ENCODE assay signal across 8 cellular contexts in the genomic region with DNA sequence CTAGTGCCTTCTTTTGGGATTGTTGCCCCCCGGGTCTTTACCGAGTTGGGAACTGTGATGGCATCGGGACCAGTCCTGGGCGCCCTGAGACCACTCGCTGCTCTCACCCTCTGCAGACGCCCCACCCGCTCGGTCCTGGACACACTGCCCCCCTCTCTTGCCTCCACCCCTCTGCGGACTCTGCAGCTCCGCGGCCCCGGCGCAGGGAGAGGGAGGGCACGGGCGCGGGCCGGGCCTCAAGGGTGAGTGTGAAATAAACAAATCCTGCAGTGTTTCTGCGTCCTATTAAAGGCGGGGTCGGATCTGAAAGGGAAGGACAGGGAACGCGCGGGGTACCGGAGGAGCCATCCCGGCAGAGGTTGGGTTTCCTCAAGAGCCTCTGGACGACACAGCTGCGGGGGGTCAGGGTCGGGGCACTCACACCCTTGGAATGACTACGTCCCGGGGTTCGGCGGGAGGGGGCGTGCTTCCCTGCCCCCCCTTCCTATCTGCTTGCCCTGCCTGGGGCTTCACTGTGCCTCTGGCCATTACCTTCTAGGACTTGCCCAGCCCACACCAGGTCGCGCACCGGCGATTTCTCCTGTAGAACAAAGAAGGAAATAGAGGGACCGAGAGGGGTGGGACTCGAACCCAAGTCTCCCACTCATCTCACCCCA. TPM values are rescaled to one million over a fixed set of nuclear protein-coding genes. Genes with fewer than 3 reads are reported as not detected.
DNase-seq lines count a peak whose midpoint lies in the region; ATAC-seq, FAIRE-seq and TF ChIP-seq lines count a peak whose summit lies in the region.

No MANE protein-coding gene starts in this region.

- no peak for TF ChIP-seq CTCF in keratinocyte (optimal IDR thresholded peaks at IDR 0.05 in 1 of 3, IDR thresholded peaks at IDR 0.05 in 1 of 3, conservative IDR thresholded peaks at IDR 0.05 in 1 of 3; ENCODE audit: extremely low read depth in 1 of 3, insufficient read depth in 2 of 3, low read length in 3 of 3)

- peaks cover 7% of the 10 kb centered on the region for H3K36me3 Mint-ChIP-seq in activated naive CD8-positive, alpha-beta T cell treated with anti-CD3 and anti-CD28 coated beads, Interleukin-2, amount 10 ng/mL, durations not matched to agents 7 days and 5 days

- dilution Hi-C loops in keratinocyte (cut with MboI; ENCODE audit: extremely low pct_ligation_motif_present, low sequenced_read_pairs), result no loop called here

- POLR2A ChIA-PET in activated naive CD8-positive, alpha-beta T cell treated with anti-CD3 and anti-CD28 coated beads, Interleukin-2, amount 10 ng/mL, durations not matched to agents 7 days and 5 days (lab: Charles Lee), result interaction anchor here (0.6 to 2.3 kb wide), 4 partner anchors 12 to 189 kb away, joined by 4 to 15 read pairs (median 4); a partner anchor contains a TSS

- H3K27me3 ChIP-seq in keratinocyte (ENCODE audit: control insufficient read depth, extremely low read depth, insufficient read depth, low read length) (peaks cover 7% of the 10 kb centered on the region), subcutaneous abdominal adipose tissue (ENCODE audit: control insufficient read depth in 5 of 5, insufficient read depth in 4 of 5, low read length in 5 of 5) (peaks cover 0 to 19% (median 5%) of the 10 kb centered on the region in 5 donors)

- peak overlapping the region; percentile 55 for H3K4me3 Mint-ChIP-seq in activated naive CD8-positive, alpha-beta T cell treated with anti-CD3 and anti-CD28 coated beads, Interleukin-2, amount 10 ng/mL, durations not matched to agents 7 days and 5 days

- H3K4me2 ChIP-seq in keratinocyte (ENCODE audit: control insufficient read depth, extremely low read depth, insufficient read depth, low read depth, low read length), result peak overlapping the region; percentile 65

- H3K4me1 ChIP-seq in keratinocyte (ENCODE audit: control insufficient read depth, extremely low read depth, insufficient read depth, low read length), result peaks cover 22% of the 10 kb centered on the region
- peaks cover 0 to 72% (median 58%) of the 10 kb centered on the region in 5 donors for H3K4me1 ChIP-seq in subcutaneous abdominal adipose tissue (ENCODE audit: control insufficient read depth in 5 of 5, insufficient read depth in 5 of 5, low read length in 5 of 5)

- H3K27ac ChIP-seq in keratinocyte (ENCODE audit: control insufficient read depth, insufficient read depth, low read length) (no peak overlapping the region), subcutaneous abdominal adipose tissue (ENCODE audit: low read depth, low read length) (no peak overlapping the region)

- peaks cover 57% of the 10 kb centered on the region for H3K27me3 Mint-ChIP-seq in activated naive CD8-positive, alpha-beta T cell treated with anti-CD3 and anti-CD28 coated beads, Interleukin-2, amount 10 ng/mL, durations not matched to agents 7 days and 5 days

- H3K4me3 ChIP-seq in keratinocyte (ENCODE audit: control insufficient read depth in 2 of 3, extremely low read depth in 1 of 3, insufficient read depth in 2 of 3, low read depth in 1 of 3, low read length in 3 of 3) (peak overlapping the region in 2 of 3 experiments; percentile 16 to 56), subcutaneous abdominal adipose tissue (ENCODE audit: low read depth in 1 of 5, low read length in 5 of 5) (peak overlapping the region in 4 of 5 donors; percentile 47 to 70 (median 58))

- H4K20me1 ChIP-seq in keratinocyte (ENCODE audit: control insufficient read depth, extremely low read depth, insufficient read depth, low read length), result no peaks in the 10 kb centered on the region

- no peaks in the 10 kb centered on the region for H3K9me1 ChIP-seq in keratinocyte (ENCODE audit: control insufficient read depth, extremely low read depth, insufficient read depth, low read length)

- no peaks in the 10 kb centered on the region for H3K9me3 Mint-ChIP-seq in activated naive CD8-positive, alpha-beta T cell treated with anti-CD3 and anti-CD28 coated beads, Interleukin-2, amount 10 ng/mL, durations not matched to agents 7 days and 5 days

- ATAC-seq in activated naive CD8-positive, alpha-beta T cell treated with anti-CD3 and anti-CD28 coated beads, Interleukin-2, amount 10 ng/mL, durations not matched to agents 7 days and 5 days (ENCODE audit: low read depth), result no peak

- H3K9ac ChIP-seq in keratinocyte (ENCODE audit: control insufficient read depth, extremely low read depth, insufficient read depth, low read length), result no peak overlapping the region
- H3K9ac ChIP-seq in subcutaneous abdominal adipose tissue (ENCODE audit: low read length in 5 of 5), result no peak overlapping the region

- H3K4me1 Mint-ChIP-seq in activated naive CD8-positive, alpha-beta T cell treated with anti-CD3 and anti-CD28 coated beads, Interleukin-2, amount 10 ng/mL, durations not matched to agents 7 days and 5 days, result peaks cover 20% of the 10 kb centered on the region

- H3K36me3 ChIP-seq in keratinocyte (ENCODE audit: control insufficient read depth in 2 of 2, extremely low read depth in 1 of 2, insufficient read depth in 2 of 2, low read length in 2 of 2), result no peaks in the 10 kb centered on the region
- peaks cover 0 to 10% (median 0%) of the 10 kb centered on the region in 5 donors for H3K36me3 ChIP-seq in subcutaneous abdominal adipose tissue (ENCODE audit: control insufficient read depth in 5 of 5, insufficient read depth in 5 of 5, low read length in 5 of 5)

- H2AFZ ChIP-seq in keratinocyte (ENCODE audit: control insufficient read depth, low read length), result peak overlapping the region; percentile 36

- H3K9me3 ChIP-seq in keratinocyte (ENCODE audit: control insufficient read depth, low read depth, low read length), result no peaks in the 10 kb centered on the region
- H3K9me3 ChIP-seq in subcutaneous abdominal adipose tissue (ENCODE audit: control insufficient read depth in 5 of 5, low read length in 5 of 5), result no peaks in the 10 kb centered on the region

- H3K27ac Mint-ChIP-seq in activated naive CD8-positive, alpha-beta T cell treated with anti-CD3 and anti-CD28 coated beads, Interleukin-2, amount 10 ng/mL, durations not matched to agents 7 days and 5 days, result peak overlapping the region; percentile 48

- DNase-seq in NCI-H1417 (lab: John Stamatoyannopoulos, UW), result peak; percentile 14 to 84 (median 78)
- no peak for DNase-seq in NCI-H1417 treated with DMSO at 0.1 percent for 48 hours (lab: John Stamatoyannopoulos, UW)
- no peak for DNase-seq in activated naive CD8-positive, alpha-beta T cell treated with anti-CD3 and anti-CD28 coated beads, Interleukin-2, amount 10 ng/mL, durations not matched to agents 7 days and 5 days
- DNase-seq in keratinocyte (ENCODE audit: low read depth, low spot score), result no peak
- DNase-seq in NCI-H774 (lab: John Stamatoyannopoulos, UW), result no peak
- DNase-seq in putamen (ENCODE audit: low spot score), result no peak
- no peak for DNase-seq in NCI-H2081 treated with DMSO at 0.1 percent for 48 hours (lab: John Stamatoyannopoulos, UW)

- no peak for FAIRE-seq in keratinocyte (lab: Jason Lieb, UNC)

- H3K79me2 ChIP-seq in keratinocyte (ENCODE audit: control insufficient read depth, insufficient read depth, low read length), result no peaks in the 10 kb centered on the region

RNA-seq across cellular contexts. Expression of a gene that starts 0.5 kb away (rescaled TPM):
- total RNA-seq in activated naive CD8-positive, alpha-beta T cell treated with anti-CD3 and anti-CD28 coated beads, Interleukin-2, amount 10 ng/mL, durations not matched to agents 7 days and 5 days, result 10 to 100 TPM; 61.5 to 76.8 TPM
- 4.3 to 10.7 TPM (median 4.9 TPM) in 3 replicates for polyA plus RNA-seq in keratinocyte
- polyA plus RNA-seq in keratinocyte (2011; ENCODE audit: low read depth), result 7.2 TPM
- 0.69 and 0.79 TPM in 2 replicates for polyA plus RNA-seq in keratinocyte (2011; cell fraction: cytosol; rRNA removed)
- 63.1 and 85.5 TPM in 2 replicates for polyA plus RNA-seq in keratinocyte (2011; cell fraction: nucleus; rRNA removed)
- 5.2 and 10.5 TPM in 2 replicates for polyA plus RNA-seq in keratinocyte (2012; ENCODE audit: low replicate concordance)
- polyA minus RNA-seq in keratinocyte, result 3.3 to 6.5 TPM (median 3.7 TPM) in 3 replicates
- polyA minus RNA-seq in keratinocyte (2011; cell fraction: cytosol; rRNA and poly(A)+ RNA removed), result 5.0 TPM
- 5.1 and 7.1 TPM in 2 replicates for polyA minus RNA-seq in keratinocyte (2011; cell fraction: nucleus; rRNA and poly(A)+ RNA removed)

RNA-seq across cellular contexts. Expression of a gene that starts 4.3 kb away (rescaled TPM):
- total RNA-seq in activated naive CD8-positive, alpha-beta T cell treated with anti-CD3 and anti-CD28 coated beads, Interleukin-2, amount 10 ng/mL, durations not matched to agents 7 days and 5 days, result 10 to 100 TPM; 34.1 to 41.3 TPM
- 3.0 to 6.0 TPM (median 4.0 TPM) in 3 replicates for polyA plus RNA-seq in keratinocyte
- polyA plus RNA-seq in keratinocyte (2011; ENCODE audit: low read depth), result 1.4 TPM
- 1.1 and 3.0 TPM in 2 replicates for polyA plus RNA-seq in keratinocyte (2011; cell fraction: cytosol; rRNA removed)
- 25.3 and 44.1 TPM in 2 replicates for polyA plus RNA-seq in keratinocyte (2011; cell fraction: nucleus; rRNA removed)
- 4.0 and 4.9 TPM in 2 replicates for polyA plus RNA-seq in keratinocyte (2012; ENCODE audit: low replicate concordance)
- 1.3 to 2.0 TPM (median 1.3 TPM) in 3 replicates for polyA minus RNA-seq in keratinocyte
- 4.6 TPM for polyA minus RNA-seq in keratinocyte (2011; cell fraction: cytosol; rRNA and poly(A)+ RNA removed)
- 8.6 and 11.6 TPM in 2 replicates for polyA minus RNA-seq in keratinocyte (2011; cell fraction: nucleus; rRNA and poly(A)+ RNA removed)

RNA-seq across cellular contexts. Expression of a gene that starts 4.3 kb away (rescaled TPM):
- total RNA-seq in activated naive CD8-positive, alpha-beta T cell treated with anti-CD3 and anti-CD28 coated beads, Interleukin-2, amount 10 ng/mL, durations not matched to agents 7 days and 5 days, result 10 to 100 TPM; 77.3 to 81.7 TPM
- polyA plus RNA-seq in keratinocyte, result 12.5 to 25.0 TPM (median 12.5 TPM) in 3 replicates
- 6.9 TPM for polyA plus RNA-seq in keratinocyte (2011; ENCODE audit: low read depth)
- polyA plus RNA-seq in keratinocyte (2011; cell fraction: cytosol; rRNA removed), result 7.4 and 16.8 TPM in 2 replicates
- polyA plus RNA-seq in keratinocyte (2011; cell fraction: nucleus; rRNA removed), result 21.3 and 27.2 TPM in 2 replicates
- 15.4 and 19.7 TPM in 2 replicates for polyA plus RNA-seq in keratinocyte (2012; ENCODE audit: low replicate concordance)
- 3.5 to 8.6 TPM (median 7.0 TPM) in 3 replicates for polyA minus RNA-seq in keratinocyte
- 20.7 TPM for polyA minus RNA-seq in keratinocyte (2011; cell fraction: cytosol; rRNA and poly(A)+ RNA removed)
- polyA minus RNA-seq in keratinocyte (2011; cell fraction: nucleus; rRNA and poly(A)+ RNA removed), result 10.0 and 11.5 TPM in 2 replicates

RNA-seq across cellular contexts. Expression of a gene that starts 6.3 kb away (rescaled TPM):
- total RNA-seq in activated naive CD8-positive, alpha-beta T cell treated with anti-CD3 and anti-CD28 coated beads, Interleukin-2, amount 10 ng/mL, durations not matched to agents 7 days and 5 days, result 10 to 100 TPM; 17.7 to 18.6 TPM
- polyA plus RNA-seq in keratinocyte, result 10.5 to 18.1 TPM (median 16.8 TPM) in 3 replicates
- 21.7 TPM for polyA plus RNA-seq in keratinocyte (2011; ENCODE audit: low read depth)
- polyA plus RNA-seq in keratinocyte (2011; cell fraction: cytosol; rRNA removed), result 7.2 and 11.5 TPM in 2 replicates
- polyA plus RNA-seq in keratinocyte (2011; cell fraction: nucleus; rRNA removed), result 55.7 and 63.3 TPM in 2 replicates
- polyA plus RNA-seq in keratinocyte (2012; ENCODE audit: low replicate concordance), result 15.0 and 33.9 TPM in 2 replicates
- 4.8 to 13.2 TPM (median 7.5 TPM) in 3 replicates for polyA minus RNA-seq in keratinocyte
- polyA minus RNA-seq in keratinocyte (2011; cell fraction: cytosol; rRNA and poly(A)+ RNA removed), result 8.4 TPM
- 4.7 and 6.0 TPM in 2 replicates for polyA minus RNA-seq in keratinocyte (2011; cell fraction: nucleus; rRNA and poly(A)+ RNA removed)

RNA-seq across cellular contexts. Expression of a gene that starts 13.2 kb away (rescaled TPM):
- total RNA-seq in activated naive CD8-positive, alpha-beta T cell treated with anti-CD3 and anti-CD28 coated beads, Interleukin-2, amount 10 ng/mL, durations not matched to agents 7 days and 5 days, result 10 to 100 TPM in 1 of 2 experiments, 1 to 10 TPM in 1; 9.0 to 10.1 TPM
- polyA plus RNA-seq in keratinocyte, result 2.6 to 5.4 TPM (median 3.9 TPM) in 3 replicates
- 0.91 TPM for polyA plus RNA-seq in keratinocyte (2011; ENCODE audit: low read depth)
- 2.2 and 3.6 TPM in 2 replicates for polyA plus RNA-seq in keratinocyte (2011; cell fraction: cytosol; rRNA removed)
- 4.5 and 7.3 TPM in 2 replicates for polyA plus RNA-seq in keratinocyte (2011; cell fraction: nucleus; rRNA removed)
- polyA plus RNA-seq in keratinocyte (2012; ENCODE audit: low replicate concordance), result 3.0 and 4.1 TPM in 2 replicates
- polyA minus RNA-seq in keratinocyte, result 2.3 to 4.8 TPM (median 3.6 TPM) in 3 replicates
- polyA minus RNA-seq in keratinocyte (2011; cell fraction: cytosol; rRNA and poly(A)+ RNA removed), result 5.9 TPM
- 3.9 and 6.3 TPM in 2 replicates for polyA minus RNA-seq in keratinocyte (2011; cell fraction: nucleus; rRNA and poly(A)+ RNA removed)

Comparison
In these comparisons a context has a peak if more than half of its experiments do, and no peak if none do; other contexts are left out.
1. DNase-seq: peak in NCI-H1417 (3 of 3); none in NCI-H1417 treated with DMSO at 0.1 percent for 48 hours (single experiment), activated naive CD8-positive, alpha-beta T cell treated with anti-CD3 and anti-CD28 coated beads, Interleukin-2, amount 10 ng/mL, durations not matched to agents 7 days and 5 days (single experiment), keratinocyte (single experiment), NCI-H774 (single experiment), putamen (single experiment) and NCI-H2081 treated with DMSO at 0.1 percent for 48 hours (single experiment).